ENCODE assay signal across 8 cellular contexts in genomic region chr3:149480326-149481017, GRCh38. TPM values are rescaled to one million over a fixed set of nuclear protein-coding genes. Genes with fewer than 3 reads are reported as not detected.
DNase-seq lines count a peak whose midpoint lies in the region; TF ChIP-seq lines count a peak whose summit lies in the region.

No MANE protein-coding gene starts in this region.

- H3K79me2 ChIP-seq in H9 (ENCODE audit: insufficient read depth, low read length) (no peaks in the 10 kb centered on the region), Karpas-422 (ENCODE audit: low read length) (no peaks in the 10 kb centered on the region)

- no peak overlapping the region for H3K56ac ChIP-seq in H9 (ENCODE audit: insufficient read length, low read depth, low read length)

- H3K18ac ChIP-seq in H9 (ENCODE audit: insufficient read length, low read depth, low read length), result no peak overlapping the region

- H3K4me3 Mint-ChIP-seq in H9, result no peak overlapping the region

- H2AFZ ChIP-seq in H9 (ENCODE audit: low read length) (no peak overlapping the region), Karpas-422 (ENCODE audit: low read length) (no peak overlapping the region)

- H3K4me2 ChIP-seq in H9 (ENCODE audit: insufficient read depth, insufficient read length, low read length), result no peak overlapping the region
- H3K4me2 ChIP-seq in Karpas-422 (ENCODE audit: low read depth, low read length, poor library complexity, severe bottlenecking), result no peak overlapping the region

- no peak overlapping the region for H2BK12ac ChIP-seq in H9 (ENCODE audit: insufficient read length, low read depth, low read length)

- H3K23ac ChIP-seq in H9 (ENCODE audit: insufficient read length, low read depth, low read length), result no peak overlapping the region

- H3K36me3 Mint-ChIP-seq in H9 (ENCODE audit: insufficient read depth in 1 of 3, low read depth in 3 of 3), result no peaks in the 10 kb centered on the region

- H3K79me1 ChIP-seq in H9 (ENCODE audit: insufficient read depth, low read depth, low read length, poor library complexity, severe bottlenecking), result no peaks in the 10 kb centered on the region

- no peaks in the 10 kb centered on the region for H3K36me3 ChIP-seq in Karpas-422 (ENCODE audit: insufficient read depth, low read length)

- H3K4me3 ChIP-seq in Karpas-422 (ENCODE audit: low read length) (no peak overlapping the region), cardiac fibroblast (replicated peaks in 1 of 2; ENCODE audit: low read depth in 2 of 2, low read length in 2 of 2) (no peak overlapping the region)

- H3K27ac ChIP-seq in H9 (ENCODE audit: insufficient read length, low read depth, low read length) (no peak overlapping the region), Karpas-422 (ENCODE audit: low read length) (no peak overlapping the region)

- H3K9me3 ChIP-seq in H9 (ENCODE audit: control insufficient read depth, low read depth, low read length), result no peaks in the 10 kb centered on the region
- H3K9me3 ChIP-seq in Karpas-422 (ENCODE audit: low read length), result no peaks in the 10 kb centered on the region

- H3K27me3 Mint-ChIP-seq in H9 (ENCODE audit: low read depth), result no peaks in the 10 kb centered on the region

- TF ChIP-seq CTCF in H9 (conservative IDR thresholded peaks at IDR 0.05) (peak; percentile 95), cardiac fibroblast (IDR thresholded peaks at IDR 0.05; ENCODE audit: low read depth, low read length) (peak; percentile 96)

- peak; percentile 57 for DNase-seq in activated CD4-positive, alpha-beta T cell treated with anti-CD3 and anti-CD28 coated beads for 48 hours
- DNase-seq in activated CD4-positive, alpha-beta T cell treated with anti-CD3 and anti-CD28 coated beads, Interleukin-2, amount 50 U/mL, for 4 hours, result no peak
- peak; percentile 91 for DNase-seq in H9
- DNase-seq in Karpas-422, result peak; percentile 83
- peak; percentile 93 to 94 for DNase-seq in SHP77 (lab: John Stamatoyannopoulos, UW)
- peak; percentile 92 to 95 for DNase-seq in cardiac fibroblast (ENCODE audit: low read depth in 2 of 2)
- peak; percentile 86 for DNase-seq in kidney glomerular epithelial cell (lab: John Stamatoyannopoulos, UW)
- peak; percentile 31 for DNase-seq in stimulated activated CD4-positive, alpha-beta T cell treated with anti-CD3 and anti-CD28 coated beads, Interleukin-2, amount 100 ng/mL, for 48 hours

- H3K9me3 Mint-ChIP-seq in H9, result no peaks in the 10 kb centered on the region

- no peak overlapping the region for H4K8ac ChIP-seq in H9 (replicated peaks; ENCODE audit: insufficient read length, low read depth, low read length)

- H2BK5ac ChIP-seq in H9 (ENCODE audit: insufficient read length, low read length), result no peak overlapping the region

- no peak overlapping the region; a peak in 1 of 7 replicates for H3K27ac Mint-ChIP-seq in H9

- H3T11ph ChIP-seq in H9 (ENCODE audit: low read length), result no peak overlapping the region

- H2BK15ac ChIP-seq in H9 (ENCODE audit: low read depth, low read length), result no peak overlapping the region

- H3K4ac ChIP-seq in H9 (ENCODE audit: low read depth, low read length), result no peak overlapping the region

- no peak overlapping the region for H4K5ac ChIP-seq in H9 (ENCODE audit: insufficient read length, low read depth, low read length)

- H2AK5ac ChIP-seq in H9 (ENCODE audit: insufficient read length, low read length), result no peak overlapping the region

- H3K23me2 ChIP-seq in H9 (ENCODE audit: insufficient read length, low read depth, low read length, poor library complexity, severe bottlenecking), result no peaks in the 10 kb centered on the region

- no peak overlapping the region for H3K9ac ChIP-seq in H9 (ENCODE audit: extremely low read depth, insufficient read length, low read length)
- no peak overlapping the region for H3K9ac ChIP-seq in Karpas-422 (ENCODE audit: low read length)

- H3K4me1 Mint-ChIP-seq in H9, result peaks cover 7 to 10% of the 10 kb centered on the region in 2 experiments

- H3K27me3 ChIP-seq in H9 (ENCODE audit: insufficient read depth, low read length) (no peaks in the 10 kb centered on the region), Karpas-422 (ENCODE audit: low read length) (no peaks in the 10 kb centered on the region)

- no peaks in the 10 kb centered on the region for H3K9me2 ChIP-seq in Karpas-422 (replicated peaks; ENCODE audit: insufficient read depth, low read length)

- no peak overlapping the region for H3K14ac ChIP-seq in H9 (ENCODE audit: insufficient read depth, low read length)

- no CpG with 5 or more reads among the region's 15 CpGs for WGBS in H9 (ENCODE audit: extremely low coverage, insufficient read length, low lambda C conversion rate)

- no peak overlapping the region for H4K91ac ChIP-seq in H9 (ENCODE audit: insufficient read length, low read depth, low read length)

- no peaks in the 10 kb centered on the region for H3K4me1 ChIP-seq in H9 (ENCODE audit: insufficient read depth, low read length)
- no peaks in the 10 kb centered on the region for H3K4me1 ChIP-seq in Karpas-422 (ENCODE audit: low read length)

- H4K20me1 ChIP-seq in H9 (ENCODE audit: control insufficient read depth, insufficient read depth, insufficient read length), result no peaks in the 10 kb centered on the region
- H4K20me1 ChIP-seq in Karpas-422 (ENCODE audit: insufficient read depth, low read depth, low read length), result no peaks in the 10 kb centered on the region

- no peak overlapping the region for H2BK120ac ChIP-seq in H9 (ENCODE audit: low read depth, low read length, poor library complexity, severe bottlenecking)

- H2BK20ac ChIP-seq in H9 (ENCODE audit: low read depth, low read length, poor library complexity, severe bottlenecking), result no peak overlapping the region

RNA-seq across cellular contexts. Expression of gene TM4SF4, which starts 6.0 kb away (rescaled TPM):
- not detected in 2 replicates for total RNA-seq in H9 (2021)
- total RNA-seq in Karpas-422 (2014; rRNA removed; shearing (Covaris generic); ENCODE audit: low replicate concordance), result not detected in 2 replicates

Comparison
In these comparisons a context has a peak if more than half of its experiments do, and no peak if none do; other contexts are left out.
1. DNase-seq: peak in activated CD4-positive, alpha-beta T cell treated with anti-CD3 and anti-CD28 coated beads for 48 hours (single experiment), H9 (single experiment), Karpas-422 (single experiment), SHP77 (2 of 2), cardiac fibroblast (2 of 2), kidney glomerular epithelial cell (single experiment) and stimulated activated CD4-positive, alpha-beta T cell treated with anti-CD3 and anti-CD28 coated beads, Interleukin-2, amount 100 ng/mL, for 48 hours (2 of 2); none in activated CD4-positive, alpha-beta T cell treated with anti-CD3 and anti-CD28 coated beads, Interleukin-2, amount 50 U/mL, for 4 hours (0 of 2).